ENCODE assay signal across 8 cellular contexts in genomic region chr22:21646608-21647590, GRCh38. TPM values are rescaled to one million over a fixed set of nuclear protein-coding genes. Genes with fewer than 3 reads are reported as not detected.
DNase-seq lines count a peak whose midpoint lies in the region; ATAC-seq and TF ChIP-seq lines count a peak whose summit lies in the region.

No MANE protein-coding gene starts in this region.

- H4K20me1 ChIP-seq in OCI-LY3 (ENCODE audit: insufficient read depth, low read length) = peaks cover 10% of the 10 kb centered on the region

- no peaks in the 10 kb centered on the region for H3K27me3 Mint-ChIP-seq in IgD-negative memory B cell
- H3K27me3 Mint-ChIP-seq in naive thymus-derived CD8-positive, alpha-beta T cell = peaks cover 0 to 1% (median 0%) of the 10 kb centered on the region in 5 donors

- H3K4me3 Mint-ChIP-seq in IgD-negative memory B cell = peak overlapping the region in 2 of 4 donors; percentile 62 to 78
- peak overlapping the region in 1 of 10 donors; percentile 31 for H3K4me3 Mint-ChIP-seq in naive thymus-derived CD8-positive, alpha-beta T cell

- H3K9me3 ChIP-seq in OCI-LY3 (ENCODE audit: insufficient read depth, low read length) (no peaks in the 10 kb centered on the region), stomach (no peaks in the 10 kb centered on the region)

- no peaks in the 10 kb centered on the region for H3K9me3 Mint-ChIP-seq in IgD-negative memory B cell
- no peaks in the 10 kb centered on the region for H3K9me3 Mint-ChIP-seq in naive thymus-derived CD8-positive, alpha-beta T cell

- POLR2A ChIA-PET in naive thymus-derived CD8-positive, alpha-beta T cell (lab: Charles Lee) = interaction anchor here (0.5 to 3.0 kb wide), 3 partner anchors 8 to 19 kb away, joined by 3 to 13 read pairs (median 4); partner anchors contain the start of genes PPIL2 and YDJC

- H3K4me1 ChIP-seq in OCI-LY3 (ENCODE audit: low read length) (peaks cover 25% of the 10 kb centered on the region), stomach (peaks cover 22 to 42% (median 38%) of the 10 kb centered on the region in 4 donors)

- H3K27ac ChIP-seq in OCI-LY3 (ENCODE audit: low read length) (peak overlapping the region; percentile 43), stomach (no peak overlapping the region)

- H3K4me3 ChIP-seq in OCI-LY3 (ENCODE audit: low read length) (no peak overlapping the region), epithelial cell of proximal tubule (ENCODE audit: low read depth, low read length) (no peak overlapping the region), stomach (no peak overlapping the region)

- TF ChIP-seq CTCF in OCI-LY3 (IDR thresholded peaks at IDR 0.05; ENCODE audit: low read depth, low read length) = peak; percentile 95
- peak; percentile 90 for TF ChIP-seq CTCF in epithelial cell of proximal tubule (conservative IDR thresholded peaks at IDR 0.05; ENCODE audit: low read depth, low read length)
- TF ChIP-seq CTCF in stomach (IDR thresholded peaks at IDR 0.05) = peak in 5 of 7 experiments; percentile 70 to 85 (median 79)

- H3K4me1 Mint-ChIP-seq in IgD-negative memory B cell = peaks cover 19 to 26% (median 24%) of the 10 kb centered on the region in 3 donors
- peaks cover 23 to 38% (median 35%) of the 10 kb centered on the region in 4 donors for H3K4me1 Mint-ChIP-seq in naive thymus-derived CD8-positive, alpha-beta T cell

- peak overlapping the region in 2 of 3 donors; percentile 19 to 76 for H3K27ac Mint-ChIP-seq in IgD-negative memory B cell
- H3K27ac Mint-ChIP-seq in naive thymus-derived CD8-positive, alpha-beta T cell = peak overlapping the region in 3 of 10 donors; percentile 24 to 76 (median 73)

- peak overlapping the region; percentile 31 for H3K4me2 ChIP-seq in OCI-LY3 (ENCODE audit: low read length)

- H3K36me3 ChIP-seq in OCI-LY3 (replicated peaks; ENCODE audit: low read depth, low read length) = peaks cover 11% of the 10 kb centered on the region
- peaks cover 8 to 47% (median 28%) of the 10 kb centered on the region in 4 donors for H3K36me3 ChIP-seq in stomach

- peak overlapping the region; percentile 12; the same call in 1 of the 2 replicates for H3K9ac ChIP-seq in OCI-LY3 (ENCODE audit: low read length)

- peaks cover 5% of the 10 kb centered on the region for H3K36me3 Mint-ChIP-seq in IgD-negative memory B cell
- peaks cover 0 to 36% (median 4%) of the 10 kb centered on the region in 3 donors for H3K36me3 Mint-ChIP-seq in naive thymus-derived CD8-positive, alpha-beta T cell

- peak; percentile 72 for DNase-seq in COLO668 (lab: John Stamatoyannopoulos, UW; ENCODE audit: unreplicated experiment)
- DNase-seq in activated T-cell treated with anti-CD3 and anti-CD28 coated beads for 1 hour (ENCODE audit: low read depth) = peak; percentile 68
- DNase-seq in epithelial cell of proximal tubule (ENCODE audit: low read depth) = peak; percentile 26
- peak; percentile 53 to 89 (median 78) for DNase-seq in naive thymus-derived CD8-positive, alpha-beta T cell
- peak; percentile 83 for DNase-seq in stomach

- peaks cover 18% of the 10 kb centered on the region for H3K79me2 ChIP-seq in OCI-LY3 (ENCODE audit: low read length)

- WGBS in stomach, 5 donors = 40 to 50% (median 44%) methylated on average over 14 of the region's 14 CpGs

- H2AFZ ChIP-seq in OCI-LY3 (ENCODE audit: low read depth, low read length) = no peak overlapping the region

- intact Hi-C loops in stomach (cut with DNase I; ENCODE audit: low total_unique reads) = no loop called here

- peak; percentile 12 to 22 for ATAC-seq in naive thymus-derived CD8-positive, alpha-beta T cell
- no peak for ATAC-seq in GM18873 (IDR thresholded peaks at IDR 0.05; ENCODE audit: low FRiP score, unreplicated experiment)

- no peak for TF ChIP-seq EP300 in stomach (IDR thresholded peaks at IDR 0.05)

- no peak for TF ChIP-seq POLR2A in stomach (IDR thresholded peaks at IDR 0.05)

- H3K27me3 ChIP-seq in OCI-LY3 (ENCODE audit: low read depth, low read length) (no peaks in the 10 kb centered on the region), stomach (no peaks in the 10 kb centered on the region)

RNA-seq across cellular contexts. Expression of gene SDF2L1, which starts 4.8 kb away (rescaled TPM):
- polyA plus RNA-seq in IgD-negative memory B cell (61.5 TPM), stomach (10 to 100 TPM; 36.4 to 42.7 (median 39.0) TPM)
- total RNA-seq in epithelial cell of proximal tubule (93.2 and 109 TPM in 2 replicates), stomach (100 to 1,000 TPM in 1 of 5 donors, 10 to 100 TPM in 2, 1 to 10 TPM in 1, not detected in 1; 4.0 to 101 (median 24.2) TPM)
- total RNA-seq in naive thymus-derived CD8-positive, alpha-beta T cell = 10 to 100 TPM; 23.2 to 27.8 TPM
- 10 to 100 TPM; 63.1 to 68.9 (median 63.4) TPM for polyA plus RNA-seq in naive thymus-derived CD8-positive, alpha-beta T cell

RNA-seq across cellular contexts. Expression of gene CCDC116, which starts 14.3 kb away (rescaled TPM):
- polyA plus RNA-seq in IgD-negative memory B cell (0.11 TPM), stomach (under 1 TPM in 2 of 3 donors, not detected in 1; 0.25 to 0.48 TPM)
- total RNA-seq in epithelial cell of proximal tubule (0.17 and 0.29 TPM in 2 replicates), stomach (not detected)
- under 1 TPM; 0.34 to 0.93 TPM for total RNA-seq in naive thymus-derived CD8-positive, alpha-beta T cell
- polyA plus RNA-seq in naive thymus-derived CD8-positive, alpha-beta T cell = not detected

RNA-seq across cellular contexts. Expression of gene YDJC, which starts 17.1 kb away (rescaled TPM):
- 94.2 TPM for polyA plus RNA-seq in IgD-negative memory B cell
- 123 TPM in 2 replicates for total RNA-seq in epithelial cell of proximal tubule
- total RNA-seq in naive thymus-derived CD8-positive, alpha-beta T cell = 10 to 100 TPM; 48.8 to 54.0 TPM
- polyA plus RNA-seq in naive thymus-derived CD8-positive, alpha-beta T cell = 10 to 100 TPM; 38.0 to 68.9 (median 53.6) TPM
- 10 to 100 TPM in 4 of 5 donors, 1 to 10 TPM in 1; 8.1 to 75.3 (median 41.1) TPM for total RNA-seq in stomach
- 10 to 100 TPM; 23.8 to 42.4 (median 35.1) TPM for polyA plus RNA-seq in stomach

RNA-seq across cellular contexts. Expression of gene PPIL2, which starts 18.9 kb away (rescaled TPM):
- polyA plus RNA-seq in IgD-negative memory B cell (30.4 TPM), stomach (10 to 100 TPM; 20.6 to 36.0 (median 22.3) TPM)
- total RNA-seq in epithelial cell of proximal tubule (25.5 and 31.0 TPM in 2 replicates), stomach (10 to 100 TPM; 35.0 to 77.9 (median 51.1) TPM)
- 10 to 100 TPM; 78.0 to 79.0 TPM for total RNA-seq in naive thymus-derived CD8-positive, alpha-beta T cell
- 10 to 100 TPM; 19.3 to 44.5 (median 19.8) TPM for polyA plus RNA-seq in naive thymus-derived CD8-positive, alpha-beta T cell

Comparison
In these comparisons a context has a peak if more than half of its experiments do, and no peak if none do; other contexts are left out.
1. DNase-seq: peak in every context shown above with its lines; median percentile 83 in stomach; 78 in naive thymus-derived CD8-positive, alpha-beta T cell; 72 in COLO668; 68 in activated T-cell treated with anti-CD3 and anti-CD28 coated beads for 1 hour; 26 in epithelial cell of proximal tubule.